ENCODE assay signal across 8 cellular contexts in the genomic region with DNA sequence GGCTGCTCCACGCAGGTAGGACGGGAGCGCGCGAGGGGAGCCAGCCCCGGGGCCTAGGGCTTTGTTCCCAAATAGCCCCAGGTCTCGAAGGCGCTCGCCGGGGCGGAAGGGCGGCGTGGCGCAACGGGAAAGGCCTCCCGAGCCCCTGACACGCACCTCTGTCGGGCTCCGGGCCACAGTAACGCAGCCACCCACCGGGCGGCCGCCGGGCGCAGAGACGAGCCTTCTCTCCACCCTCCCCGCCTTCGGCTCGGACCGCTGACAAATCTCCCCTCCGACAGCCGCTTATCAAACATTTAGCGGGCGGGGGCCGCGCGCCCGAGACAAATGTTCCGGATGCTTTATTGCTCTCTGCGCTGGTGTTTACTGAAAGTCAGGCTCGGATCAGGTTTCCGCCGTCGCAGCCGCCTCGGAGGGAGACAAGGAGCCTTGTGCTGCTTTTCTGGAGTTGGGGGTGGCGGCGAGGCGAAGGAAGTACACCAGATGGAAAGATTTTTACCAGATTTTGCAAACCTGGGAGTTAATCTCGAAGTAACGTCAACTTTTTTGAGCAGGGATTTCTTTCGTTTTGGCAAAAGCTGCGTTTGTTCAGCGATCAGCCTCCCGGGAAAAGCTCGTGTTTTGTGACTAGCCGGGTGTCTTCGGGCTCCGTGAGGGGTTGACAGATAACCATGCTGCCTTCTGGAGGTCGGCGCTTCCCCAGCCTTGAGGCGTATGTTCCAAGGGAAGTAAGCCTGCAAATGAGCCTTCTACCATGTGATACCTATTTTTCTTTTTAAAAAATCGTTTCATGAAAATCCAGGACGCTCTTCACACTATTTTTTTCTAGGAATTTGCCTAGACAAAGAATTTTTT. TPM values are rescaled to one million over a fixed set of nuclear protein-coding genes. Genes with fewer than 3 reads are reported as not detected.
DNase-seq lines count a peak whose midpoint lies in the region; ATAC-seq and TF ChIP-seq lines count a peak whose summit lies in the region.

No MANE protein-coding gene starts in this region.

- TF ChIP-seq CTCF in tibial nerve (IDR thresholded peaks at IDR 0.05): peak in 1 of 5 experiments; percentile 7

- H3K4me1 Mint-ChIP-seq in activated T-helper 17 cell treated with anti-CD3 and anti-CD28 coated beads, Interleukin-2, amount 50 U/mL, for 72 hours: peaks cover 29% of the 10 kb centered on the region
- peaks cover 33 to 35% of the 10 kb centered on the region in 2 donors for H3K4me1 Mint-ChIP-seq in natural killer cell treated with Interleukin-12 subunit alpha and Interleukin-12 subunit beta and Interleukin-15 and Interleukin-18, amount 100 ng/mL, for 72 hours (ENCODE audit: low read depth in 2 of 2)

- H3K36me3 ChIP-seq in BLaER1 treated with 17β-estradiol and CSF1 and Interleukin-3, amounts not matched to agents 10 nM and 100 nM: peaks cover 2 to 12% (median 4%) of the 10 kb centered on the region in 11 experiments; a peak in 21 of 22 replicates
- H3K36me3 ChIP-seq in NT2/D1 (ENCODE audit: insufficient read depth, insufficient read length, low read length) (peaks cover 6% of the 10 kb centered on the region), tibial nerve (no peaks in the 10 kb centered on the region)

- 1 to 2% methylated on average over 54 to 57 of the region's 64 CpGs for WGBS in tibial nerve, 2 donors

- H3K36me3 Mint-ChIP-seq in activated T-helper 17 cell treated with anti-CD3 and anti-CD28 coated beads, Interleukin-2, amount 50 U/mL, for 72 hours (ENCODE audit: low read depth): peaks cover 8% of the 10 kb centered on the region
- no peaks in the 10 kb centered on the region for H3K36me3 Mint-ChIP-seq in natural killer cell treated with Interleukin-12 subunit alpha and Interleukin-12 subunit beta and Interleukin-15 and Interleukin-18, amount 100 ng/mL, for 72 hours

- peak overlapping the region; percentile 84 to 95 (median 91) for H3K4me3 ChIP-seq in BLaER1 treated with 17β-estradiol and CSF1 and Interleukin-3, amounts not matched to agents 10 nM and 100 nM
- H3K4me3 ChIP-seq in NT2/D1 (ENCODE audit: insufficient read length, low read depth): peak overlapping the region; percentile 75
- H3K4me3 ChIP-seq in tibial nerve: peak overlapping the region; percentile 72 to 92 (median 86)

- H4K20me1 ChIP-seq in BLaER1 treated with 17β-estradiol and CSF1 and Interleukin-3, amounts not matched to agents 10 nM and 100 nM: peaks cover 29 to 58% (median 51%) of the 10 kb centered on the region in 11 experiments; a peak in 21 of 22 replicates

- ATAC-seq in GM19023 (IDR thresholded peaks at IDR 0.05; ENCODE audit: unreplicated experiment): peak; percentile 32
- ATAC-seq in HG03135 (IDR thresholded peaks at IDR 0.05; ENCODE audit: unreplicated experiment): peak; percentile 35
- peak; percentile 23 for ATAC-seq in activated T-helper 17 cell treated with anti-CD3 and anti-CD28 coated beads, Interleukin-2, amount 50 U/mL, for 72 hours (replicated peaks)
- peak; percentile 34 to 47 for ATAC-seq in natural killer cell treated with Interleukin-12 subunit alpha and Interleukin-12 subunit beta and Interleukin-15 and Interleukin-18, amount 100 ng/mL, for 72 hours

- TF ChIP-seq EP300 in tibial nerve (IDR thresholded peaks at IDR 0.05): peak in 1 of 2 donors; percentile 51

- H3K4me3 Mint-ChIP-seq in activated T-helper 17 cell treated with anti-CD3 and anti-CD28 coated beads, Interleukin-2, amount 50 U/mL, for 72 hours: peak overlapping the region; percentile 98
- H3K4me3 Mint-ChIP-seq in natural killer cell treated with Interleukin-12 subunit alpha and Interleukin-12 subunit beta and Interleukin-15 and Interleukin-18, amount 100 ng/mL, for 72 hours: peak overlapping the region; percentile 91

- no peaks in the 10 kb centered on the region for H3K9me3 Mint-ChIP-seq in activated T-helper 17 cell treated with anti-CD3 and anti-CD28 coated beads, Interleukin-2, amount 50 U/mL, for 72 hours
- H3K9me3 Mint-ChIP-seq in natural killer cell treated with Interleukin-12 subunit alpha and Interleukin-12 subunit beta and Interleukin-15 and Interleukin-18, amount 100 ng/mL, for 72 hours: no peaks in the 10 kb centered on the region

- H3K9me3 ChIP-seq in BLaER1 treated with 17β-estradiol and CSF1 and Interleukin-3, amounts not matched to agents 10 nM and 100 nM (replicated peaks in 1 of 11): no peaks in the 10 kb centered on the region
- H3K9me3 ChIP-seq in NT2/D1 (ENCODE audit: insufficient read depth, low read length): no peaks in the 10 kb centered on the region
- no peaks in the 10 kb centered on the region for H3K9me3 ChIP-seq in tibial nerve

- peaks cover 34 to 66% (median 47%) of the 10 kb centered on the region in 10 experiments for H3K4me1 ChIP-seq in BLaER1 treated with 17β-estradiol and CSF1 and Interleukin-3, amounts not matched to agents 10 nM and 100 nM
- peaks cover 6% of the 10 kb centered on the region for H3K4me1 ChIP-seq in NT2/D1 (ENCODE audit: insufficient read depth, insufficient read length)
- H3K4me1 ChIP-seq in tibial nerve: peaks cover 0 to 59% (median 29%) of the 10 kb centered on the region in 4 donors

- peak overlapping the region; percentile 83 to 95 (median 92) for H3K9ac ChIP-seq in BLaER1 treated with 17β-estradiol and CSF1 and Interleukin-3, amounts not matched to agents 10 nM and 100 nM
- peak overlapping the region; percentile 85 for H3K9ac ChIP-seq in NT2/D1 (ENCODE audit: insufficient read length, low read depth)

- peaks cover 7 to 14% (median 10%) of the 10 kb centered on the region in 11 experiments; a peak in 18 of 22 replicates for H3K27me3 ChIP-seq in BLaER1 treated with 17β-estradiol and CSF1 and Interleukin-3, amounts not matched to agents 10 nM and 100 nM
- H3K27me3 ChIP-seq in NT2/D1 (ENCODE audit: insufficient read depth, insufficient read length) (peaks cover 19% of the 10 kb centered on the region), tibial nerve (no peaks in the 10 kb centered on the region)

- no peak for DNase-seq in NT2/D1 (ENCODE audit: low read depth, low spot score)
- DNase-seq in fibroblast of peridontal ligament (ENCODE audit: extremely low read depth): peak; percentile 59
- DNase-seq in natural killer cell treated with Interleukin-12 subunit alpha and Interleukin-12 subunit beta and Interleukin-15 and Interleukin-18, amount 100 ng/mL, for 72 hours (ENCODE audit: low spot score): no peak
- peak in 1 of 2 donors; percentile 45 for DNase-seq in tibial nerve (ENCODE audit: low spot score in 2 of 2)

- TF ChIP-seq POLR2A in tibial nerve (IDR thresholded peaks at IDR 0.05): no peak

- peak overlapping the region; percentile 87 for H3K27ac Mint-ChIP-seq in activated T-helper 17 cell treated with anti-CD3 and anti-CD28 coated beads, Interleukin-2, amount 50 U/mL, for 72 hours
- peak overlapping the region in 1 of 2 donors; percentile 60 for H3K27ac Mint-ChIP-seq in natural killer cell treated with Interleukin-12 subunit alpha and Interleukin-12 subunit beta and Interleukin-15 and Interleukin-18, amount 100 ng/mL, for 72 hours

- H3K27me3 Mint-ChIP-seq in activated T-helper 17 cell treated with anti-CD3 and anti-CD28 coated beads, Interleukin-2, amount 50 U/mL, for 72 hours: no peaks in the 10 kb centered on the region
- H3K27me3 Mint-ChIP-seq in natural killer cell treated with Interleukin-12 subunit alpha and Interleukin-12 subunit beta and Interleukin-15 and Interleukin-18, amount 100 ng/mL, for 72 hours: peaks cover 56 to 70% of the 10 kb centered on the region in 2 donors

- H3K27ac ChIP-seq in BLaER1 treated with 17β-estradiol and CSF1 and Interleukin-3, amounts not matched to agents 10 nM and 100 nM: peak overlapping the region; percentile 65 to 94 (median 90)
- peak overlapping the region; percentile 83 to 97 (median 93) for H3K27ac ChIP-seq in tibial nerve

- peak overlapping the region; percentile 77 to 99 (median 94) for H3K4me2 ChIP-seq in BLaER1 treated with 17β-estradiol and CSF1 and Interleukin-3, amounts not matched to agents 10 nM and 100 nM

RNA-seq across cellular contexts. Expression of a gene that starts 1.0 kb away (rescaled TPM):
- 1 to 10 TPM; 2.0 to 4.1 TPM for total RNA-seq in activated T-helper 17 cell treated with anti-CD3 and anti-CD28 coated beads, Interleukin-2, amount 50 U/mL, for 72 hours
- total RNA-seq in natural killer cell treated with Interleukin-12 subunit alpha and Interleukin-12 subunit beta and Interleukin-15 and Interleukin-18, amount 100 ng/mL, for 72 hours: under 1 TPM; 0.74 to 0.78 TPM
- total RNA-seq in tibial nerve: 10 to 100 TPM; 31.8 to 43.1 (median 36.6) TPM

Comparison
In these comparisons a context has a peak if more than half of its experiments do, and no peak if none do; other contexts are left out.
1. RNA of a gene that starts 1.0 kb away (total RNA-seq): 31.8 to 43.1 TPM in tibial nerve; 2.0 to 4.1 TPM in activated T-helper 17 cell treated with anti-CD3 and anti-CD28 coated beads, Interleukin-2, amount 50 U/mL, for 72 hours and 0.74 to 0.78 TPM in natural killer cell treated with Interleukin-12 subunit alpha and Interleukin-12 subunit beta and Interleukin-15 and Interleukin-18, amount 100 ng/mL, for 72 hours; every median in the first group is over 4 times any median in the second.
2. Peak in every context shown above with its lines, with median percentiles within 50 percentile points of each other: H3K4me3 ChIP-seq and ATAC-seq.